ENCODE assay signal across 9 cellular contexts in genomic region chr15:74725845-74726773, GRCh38. TPM values are rescaled to one million over a fixed set of nuclear protein-coding genes. Genes with fewer than 3 reads are reported as not detected.
DNase-seq lines count a peak whose midpoint lies in the region; ATAC-seq and TF ChIP-seq lines count a peak whose summit lies in the region.
"Had no signal": no experiment of that assay in that cellular context is flagged by ENCODE, and none has a peak within 500 bp of the region (broad histone marks: within the 10 kb centered on the region; RNA-seq: fewer than 3 reads in every experiment).

No MANE protein-coding gene starts in this region.

- DNase-seq in A673 (ENCODE audit: low spot score) (peak; percentile 20), cardiac muscle cell (ENCODE audit: low read depth in 1 of 2, low spot score in 1 of 2) (peak; percentile 9 to 58), psoas muscle (peak; percentile 54 to 70)
- peak; percentile 86 for DNase-seq in activated effector memory CD4-positive, alpha-beta T cell treated with anti-CD3 and anti-CD28 coated beads, Interleukin-2, amount 50 U/mL, for 16 hours

- TF ChIP-seq CTCF in A673 (conservative IDR thresholded peaks at IDR 0.05; ENCODE audit: low read depth, low read length): no peak
- no peak for TF ChIP-seq CTCF in cardiac muscle cell (IDR thresholded peaks at IDR 0.05; ENCODE audit: low read depth, low read length)
- no peak for TF ChIP-seq CTCF in psoas muscle (IDR thresholded peaks at IDR 0.05)

- H3K4me1 ChIP-seq in A673 (ENCODE audit: insufficient read depth, low read length, poor library complexity, severe bottlenecking): peaks cover 8% of the 10 kb centered on the region
- H3K4me1 ChIP-seq in cardiac muscle cell (ENCODE audit: low read depth): no peaks in the 10 kb centered on the region
- H3K4me1 ChIP-seq in psoas muscle: peaks cover 17% of the 10 kb centered on the region

- ATAC-seq in GM18511 (IDR thresholded peaks at IDR 0.05; ENCODE audit: unreplicated experiment) (peak; percentile 51), psoas muscle (peak; percentile 52 to 77 (median 56)), GM18519 (IDR thresholded peaks at IDR 0.05; ENCODE audit: low FRiP score, unreplicated experiment) (no peak), GM21786 (IDR thresholded peaks at IDR 0.05; ENCODE audit: unreplicated experiment) (no peak)

- H3K27ac ChIP-seq in A673 (ENCODE audit: low read depth, low read length, poor library complexity, severe bottlenecking) (no peak overlapping the region), cardiac muscle cell (no peak overlapping the region), psoas muscle (peak overlapping the region; percentile 23)

- peaks cover 13% of the 10 kb centered on the region for H3K27me3 ChIP-seq in A673 (replicated peaks; ENCODE audit: insufficient read depth, low read depth, low read length, poor library complexity)
- H3K27me3 ChIP-seq in cardiac muscle cell: peaks cover 12% of the 10 kb centered on the region
- no peaks in the 10 kb centered on the region for H3K27me3 ChIP-seq in psoas muscle (ENCODE audit: insufficient read depth in 3 of 3, low read length in 2 of 3)

- no TSS peak for BruUV-seq in A673 (replicated peaks; lab: Mats Ljungman, UMichigan)

- POLR2A ChIA-PET in A673 (lab: Charles Lee; ENCODE audit: low non-redundant PET): no interaction called here

- H3K4me3 ChIP-seq in A673 (ENCODE audit: low read depth, low read length, poor library complexity, severe bottlenecking) (peak overlapping the region; percentile 49), cardiac muscle cell (peak overlapping the region; percentile 42), psoas muscle (peak overlapping the region; percentile 80)

- WGBS in psoas muscle, 3 donors: 0 to 1% (median 1%) methylated on average over 56 to 86 of the region's 86 CpGs

- CTCF ChIA-PET in A673 (lab: Charles Lee): no interaction called here

- H3K9me3 ChIP-seq in A673 (ENCODE audit: low read depth, low read length, poor library complexity, severe bottlenecking) (no peaks in the 10 kb centered on the region), cardiac muscle cell (ENCODE audit: low read depth) (no peaks in the 10 kb centered on the region), psoas muscle (no peaks in the 10 kb centered on the region)

- no peaks in the 10 kb centered on the region for H3K36me3 ChIP-seq in A673 (ENCODE audit: insufficient read depth, low read length, poor library complexity, severe bottlenecking)
- no peaks in the 10 kb centered on the region for H3K36me3 ChIP-seq in cardiac muscle cell
- no peaks in the 10 kb centered on the region for H3K36me3 ChIP-seq in psoas muscle (ENCODE audit: insufficient read depth in 1 of 2, low read depth in 1 of 2)

- intact Hi-C loops in A673 (cut with micrococcal nuclease; ENCODE audit: unreplicated experiment) (no loop called here), psoas muscle (cut with DNase I) (no loop called here)

TF ChIP-seq in PFSK-1, 5 proteins besides CTCF, POLR2A, EP300 and RAD21:
- TF ChIP-seq FOXP2 (optimal IDR thresholded peaks at IDR 0.05; ENCODE audit: borderline replicate concordance, extremely low read depth, extremely low read length, insufficient read depth) (no peak), REST (IDR thresholded peaks at IDR 0.05; ENCODE audit: insufficient read depth in 1 of 2, low read depth in 2 of 2, low read length in 2 of 2) (no peak), TAF1 (IDR thresholded peaks at IDR 0.05; ENCODE audit: borderline replicate concordance, insufficient read depth, low read length) (no peak), POLR2AphosphoS5 (IDR thresholded peaks at IDR 0.05; ENCODE audit: low read depth, low read length) (0 out of 2 replicates have a peak, but pooled peaks have one; percentile 18)

RNA-seq across cellular contexts. Expression of gene CYP1A1, which starts 0.8 kb away (rescaled TPM):
- total RNA-seq in A673 (2021) (0.33 and 0.62 TPM in 2 replicates), cardiac muscle cell (0.28 and 0.45 TPM in 2 replicates), psoas muscle (1 to 10 TPM in 1 of 4 donors, under 1 TPM in 1, not detected in 2; 0.11 to 2.4 TPM)
- 3.0 TPM for polyA plus RNA-seq in PFSK-1 (2012; ENCODE audit: insufficient read length, low read depth)
- polyA plus RNA-seq in cardiac muscle cell (0.56 TPM in 1 of 2 replicates, not detected in the other), psoas muscle (1 to 10 TPM in 1 of 3 donors, under 1 TPM in 2; 0.14 to 3.0 (median 0.61) TPM)

RNA-seq across cellular contexts. Expression of gene CYP1A2, which starts 22.5 kb away (rescaled TPM):
- total RNA-seq in A673 (2021): not detected in 2 replicates
- not detected for polyA plus RNA-seq in PFSK-1 (2012; ENCODE audit: insufficient read length, low read depth)
- total RNA-seq in cardiac muscle cell: not detected in 2 replicates
- not detected in 2 replicates for polyA plus RNA-seq in cardiac muscle cell
- not detected for total RNA-seq in psoas muscle
- under 1 TPM in 1 of 3 donors, not detected in 2; 0.03 TPM for polyA plus RNA-seq in psoas muscle
- total RNA-seq: temporal lobe had no signal

RNA-seq across cellular contexts. Expression of gene EDC3, which starts 30.3 kb away (rescaled TPM):
- total RNA-seq in A673 (2021): 62.6 and 65.2 TPM in 2 replicates
- 47.6 TPM for polyA plus RNA-seq in PFSK-1 (2012; ENCODE audit: insufficient read length, low read depth)
- 16.1 and 17.6 TPM in 2 replicates for total RNA-seq in cardiac muscle cell
- 25.2 and 41.5 TPM in 2 replicates for polyA plus RNA-seq in cardiac muscle cell
- total RNA-seq in psoas muscle: 10 to 100 TPM; 18.3 to 24.1 (median 19.7) TPM
- 10 to 100 TPM in 2 of 3 donors, 1 to 10 TPM in 1; 7.8 to 19.8 (median 16.0) TPM for polyA plus RNA-seq in psoas muscle

RNA-seq across cellular contexts. Expression of gene CSK, which starts 55.8 kb away (rescaled TPM):
- 90.8 and 103 TPM in 2 replicates for total RNA-seq in A673 (2021)
- polyA plus RNA-seq in PFSK-1 (2012; ENCODE audit: insufficient read length, low read depth): 241 TPM
- 42.4 and 43.1 TPM in 2 replicates for total RNA-seq in cardiac muscle cell
- polyA plus RNA-seq in cardiac muscle cell: 26.2 and 30.3 TPM in 2 replicates
- 10 to 100 TPM; 15.5 to 23.8 (median 17.9) TPM for total RNA-seq in psoas muscle
- 10 to 100 TPM; 12.2 to 29.6 (median 15.1) TPM for polyA plus RNA-seq in psoas muscle

Comparison
In these comparisons a context has a peak if more than half of its experiments do, and no peak if none do; other contexts are left out.
1. DNase-seq: peak in every context shown above with its lines; median percentile 86 in activated effector memory CD4-positive, alpha-beta T cell treated with anti-CD3 and anti-CD28 coated beads, Interleukin-2, amount 50 U/mL, for 16 hours; 62 in psoas muscle; 34 in cardiac muscle cell; 20 in A673.
2. ATAC-seq: peak in GM18511 (single experiment) and psoas muscle (4 of 4); none in GM18519 (single experiment) and GM21786 (single experiment).
3. Peak in every context shown above with its lines, with median percentiles within 50 percentile points of each other: H3K4me3 ChIP-seq.